In the genomic region with DNA sequence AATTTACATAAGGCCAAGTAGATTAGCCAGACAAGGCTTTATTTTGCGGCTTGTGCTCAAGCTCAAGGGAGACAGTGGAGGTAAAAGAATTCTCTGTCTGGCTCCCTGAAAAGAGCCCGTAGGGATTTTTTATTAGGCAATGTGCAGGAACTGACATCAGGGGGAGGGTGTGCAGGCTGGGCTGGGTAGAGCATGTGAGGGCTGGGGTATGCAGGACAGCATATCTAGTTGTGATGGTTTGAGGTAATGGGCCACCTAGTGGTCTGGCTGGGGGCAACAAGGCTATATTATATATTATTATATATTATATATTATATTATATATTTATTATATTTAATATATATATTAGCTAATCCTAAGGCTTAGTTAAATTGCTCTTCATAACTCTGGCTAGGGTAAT, we compare ENCODE assay signal across 10 cellular contexts.
DNase-seq lines count a peak whose midpoint lies in the region; FAIRE-seq and TF ChIP-seq lines count a peak whose summit lies in the region.
"Had no signal": no experiment of that assay in that cellular context is flagged by ENCODE, and none has a peak within 500 bp of the region (broad histone marks: within the 10 kb centered on the region; RNA-seq: fewer than 3 reads in every experiment).

No MANE protein-coding gene starts in this region.

- peak; percentile 15 for TF ChIP-seq CTCF in GM12865 (IDR thresholded peaks at IDR 0.05; ENCODE audit: insufficient read depth, low read depth, low read length, missing control alignments)
- peak; percentile 22 for TF ChIP-seq CTCF in HFF-Myc (IDR thresholded peaks at IDR 0.05; ENCODE audit: low read depth, low read length, missing control alignments)

- no peak overlapping the region for H3K27ac ChIP-seq in caudate nucleus (ENCODE audit: low read depth, low read length)

- H3K4me3 ChIP-seq in GM12865 (ENCODE audit: low read depth, low read length) (no peak overlapping the region), HFF-Myc (replicated peaks; ENCODE audit: low read depth, low read length) (no peak overlapping the region)

- in situ Hi-C loops in SK-MEL-5 (cut with HindIII; ENCODE audit: low pct_unique_long_range_greater_than_20kb, low sequenced_read_pairs), result no loop called here

- DNase-seq in GM12865 (ENCODE audit: low read depth), result peak; percentile 16
- no peak for DNase-seq in HFF-Myc (ENCODE audit: extremely low read depth, low read depth)
- DNase-seq in SK-MEL-5 (ENCODE audit: low read depth, low spot score), result peak; percentile 98
- DNase-seq in iPS-NIHi7 (ENCODE audit: extremely low spot score), result peak; percentile 40
- DNase-seq in caudate nucleus (lab: John Stamatoyannopoulos, UW), result no peak
- DNase-seq in DMS114 treated with DMSO at 0.1 percent for 48 hours (lab: John Stamatoyannopoulos, UW; ENCODE audit: unreplicated experiment), result no peak
- no peak for DNase-seq in kidney glomerular epithelial cell (lab: John Stamatoyannopoulos, UW)
- no peak for DNase-seq in GM19239 (ENCODE audit: insufficient read length, low spot score)
- DNase-seq: amygdala, NCI-H1048 had no signal

- FAIRE-seq in GM19239 (lab: Jason Lieb, UNC), result no peak

Comparison
In these comparisons a context has a peak if more than half of its experiments do, and no peak if none do; other contexts are left out.
1. DNase-seq: peak in GM12865 (single experiment), SK-MEL-5 (single experiment) and iPS-NIHi7 (single experiment); none in HFF-Myc (single experiment), caudate nucleus (0 of 61), DMS114 treated with DMSO at 0.1 percent for 48 hours (single experiment), kidney glomerular epithelial cell (single experiment) and GM19239 (single experiment).